33 cellular contexts compared by ENCODE assay signal in the genomic region with DNA sequence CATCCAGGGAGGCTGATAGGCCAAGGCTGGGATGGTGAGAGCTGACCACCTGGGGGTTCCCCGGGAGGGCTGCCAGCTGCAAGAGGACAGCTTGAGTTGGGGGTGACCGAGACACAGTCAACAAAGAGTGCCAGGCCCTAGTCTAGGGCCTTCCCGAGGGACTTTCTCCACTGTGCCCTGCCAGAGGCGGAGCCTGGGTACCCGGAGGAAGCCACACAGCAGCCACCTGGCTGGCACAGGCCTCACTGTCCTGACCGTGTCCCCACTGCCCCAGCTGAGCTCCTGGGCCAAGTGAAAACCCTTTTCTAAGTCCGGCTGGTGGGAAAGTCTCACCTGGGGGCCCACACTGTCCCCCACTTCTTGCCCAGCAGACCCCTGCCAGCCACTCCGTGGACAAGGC.
DNase-seq lines count a peak whose midpoint lies in the region; ATAC-seq, FAIRE-seq and TF ChIP-seq lines count a peak whose summit lies in the region.
"Had no signal": no experiment of that assay in that cellular context is flagged by ENCODE, and none has a peak within 500 bp of the region (broad histone marks: within the 10 kb centered on the region; RNA-seq: fewer than 3 reads in every experiment).

No MANE protein-coding gene starts in this region.

- in situ Hi-C loops in HepG2 (cut with HindIII; ENCODE audit: extremely low pct_ligation_motif_present, low pct_unique_long_range_greater_than_20kb): no loop called here

- H2BK15ac ChIP-seq in mesenchymal stem cell (ENCODE audit: low read depth, poor library complexity, severe bottlenecking): no peak overlapping the region

- no peak for TF ChIP-seq EP300 in HepG2 (IDR thresholded peaks at IDR 0.05; ENCODE audit: low read depth in 2 of 2, low read length in 2 of 2)
- no peak for TF ChIP-seq EP300 in HepG2 (CRISPR knock-in tag; IDR thresholded peaks at IDR 0.05; ENCODE audit: borderline replicate concordance)

- H3K18ac ChIP-seq in mesenchymal stem cell (ENCODE audit: low read depth in 1 of 2, low read length in 2 of 2): peak overlapping the region in 1 of 2 experiments; percentile 62

- H3K9me3 ChIP-seq in HepG2 (ENCODE audit: low read length) (no peaks in the 10 kb centered on the region), right lobe of liver (no peaks in the 10 kb centered on the region), OCI-LY1 (ENCODE audit: low read length) (peaks cover 17% of the 10 kb centered on the region), mesenchymal stem cell (ENCODE audit: control insufficient read depth, low read length) (peaks cover 8% of the 10 kb centered on the region)
- H3K9me3 ChIP-seq: colonic mucosa, testis had no signal

- peak overlapping the region in 1 of 2 experiments; percentile 99 for H3K14ac ChIP-seq in mesenchymal stem cell (ENCODE audit: low read length in 2 of 2)

- H4K8ac ChIP-seq in mesenchymal stem cell (ENCODE audit: low read length): no peak overlapping the region

- H2AFZ ChIP-seq in HepG2 (ENCODE audit: low read length): no peak overlapping the region
- H2AFZ ChIP-seq in OCI-LY1 (ENCODE audit: low read length): no peak overlapping the region
- no peak overlapping the region for H2AFZ ChIP-seq in mesenchymal stem cell (ENCODE audit: low read depth, low read length)
- H2AFZ ChIP-seq: parathyroid adenoma had no signal

- no peak overlapping the region for H3K4me2 ChIP-seq in HepG2 (ENCODE audit: low read depth, low read length)
- no peak overlapping the region for H3K4me2 ChIP-seq in OCI-LY1 (ENCODE audit: low read length)
- no peak overlapping the region for H3K4me2 ChIP-seq in mesenchymal stem cell (ENCODE audit: low read length, poor library complexity, severe bottlenecking)

- H3K23ac ChIP-seq in mesenchymal stem cell (ENCODE audit: low read length in 2 of 2): no peak overlapping the region

- H3F3A ChIP-seq in OCI-LY1 (ENCODE audit: insufficient read depth, low read length): no peaks in the 10 kb centered on the region

- WGBS in HepG2 (ENCODE audit: low lambda C conversion rate): 93% methylated on average over 6 of the region's 8 CpGs
- no CpG with 5 or more reads among the region's 8 CpGs for WGBS in right lobe of liver (ENCODE audit: insufficient coverage, low coverage, low lambda C conversion rate, missing lambda C conversion rate)
- 96% methylated on average over 8 of the region's 8 CpGs for WGBS in mesenchymal stem cell

- no TSS peak for BruUV-seq in HepG2 (replicated peaks; lab: Mats Ljungman, UMichigan)

- no peak for DNase-seq in HepG2 (ENCODE audit: low spot score)
- no peak for DNase-seq in right lobe of liver
- no peak for DNase-seq in mesenchymal stem cell
- DNase-seq in dorsolateral prefrontal cortex: no peak
- DNase-seq in RPMI8226: no peak
- DNase-seq: activated CD4-positive, alpha-beta T cell treated with anti-CD3 and anti-CD28 coated beads, Interleukin-2, amount 10 ng/mL, durations not matched to agents 24 days and 14 days; activated effector memory CD4-positive, alpha-beta T cell treated with anti-CD3 and anti-CD28 coated beads, Interleukin-2, amount 50 U/mL, for 16 hours; activated T-cell treated with anti-CD3 and anti-CD28 coated beads, Interleukin-2, amount 50 U/mL, for 24 hours; AML-193; CD4-positive, alpha-beta memory T cell; colonic mucosa; DMS153; effector CD8-positive, alpha-beta T cell; GOT3; HFFc6; hypothalamus; left colon; NCI-H1105 treated with DMSO at 0.1 percent for 48 hours; NCI-H2029; NCI-H2227 treated with DMSO at 0.1 percent for 48 hours; spleen; stimulated activated CD4-positive, alpha-beta T cell treated with anti-CD3 and anti-CD28 coated beads, Interleukin-2, amount 100 ng/mL, for 24 hours; stimulated activated naive CD8-positive, alpha-beta T cell treated with anti-CD3 and anti-CD28 coated beads, Interleukin-15, Interleukin-2, amounts not matched to agents 100 U/mL and 50 U/mL, for 24 hours; T-cell; testis had no signal

- H3K4ac ChIP-seq in mesenchymal stem cell (ENCODE audit: low read depth in 1 of 2, low read length in 2 of 2): no peak overlapping the region

- no peak overlapping the region for H3K9ac ChIP-seq in HepG2 (ENCODE audit: insufficient read depth, low read depth, low read length)
- H3K9ac ChIP-seq in OCI-LY1 (ENCODE audit: low read length): no peak overlapping the region; the same call in 1 of the 2 replicates
- no peak overlapping the region for H3K9ac ChIP-seq in mesenchymal stem cell (ENCODE audit: low read length)
- H3K9ac ChIP-seq: parathyroid adenoma had no signal

- no peak overlapping the region for H2BK5ac ChIP-seq in mesenchymal stem cell (ENCODE audit: low read depth, low read length, poor library complexity, severe bottlenecking)

- peaks cover 8% of the 10 kb centered on the region for H3K79me1 ChIP-seq in mesenchymal stem cell (replicated peaks; ENCODE audit: low read length, poor library complexity, severe bottlenecking)

- POLR2A ChIA-PET in HepG2 (lab: Yijun Ruan, JAX): interaction anchor here (1.6 to 8.4 kb wide), 3 partner anchors 11 to 92 kb away, joined by 3 to 227 read pairs (median 145); no protein-coding TSS in a partner anchor

- H3K9me2 ChIP-seq in OCI-LY1 (ENCODE audit: low read depth, low read length): no peaks in the 10 kb centered on the region

- no peak for TF ChIP-seq POLR2A in HepG2 (IDR thresholded peaks at IDR 0.05; ENCODE audit: insufficient read depth in 1 of 2, low read depth in 2 of 2, low read length in 2 of 2)
- TF ChIP-seq POLR2A in right lobe of liver (IDR thresholded peaks at IDR 0.05): no peak

- H2BK120ac ChIP-seq in mesenchymal stem cell (ENCODE audit: low read depth, low read length): peak overlapping the region; percentile 8

- H3K27ac ChIP-seq in HepG2 (ENCODE audit: extremely low read length, insufficient read depth, low read length): no peak overlapping the region
- H3K27ac ChIP-seq in right lobe of liver: no peak overlapping the region
- H3K27ac ChIP-seq in OCI-LY1 (ENCODE audit: low read depth, low read length, poor library complexity, severe bottlenecking): peak overlapping the region; percentile 74
- H3K27ac ChIP-seq in mesenchymal stem cell (ENCODE audit: low read length, poor library complexity, severe bottlenecking): no peak overlapping the region
- H3K27ac ChIP-seq in dorsolateral prefrontal cortex: peak overlapping the region in 20 of 59 donors; percentile 0 to 69 (median 34)
- H3K27ac ChIP-seq: colonic mucosa, epithelial cell of prostate, parathyroid adenoma, right atrium auricular region, spleen, testis had no signal

- H3K36me3 ChIP-seq in HepG2 (replicated peaks in 1 of 2; ENCODE audit: control insufficient read depth in 1 of 2, insufficient read depth in 2 of 2, low read length in 2 of 2) (no peaks in the 10 kb centered on the region), right lobe of liver (no peaks in the 10 kb centered on the region), OCI-LY1 (ENCODE audit: insufficient read depth, low read length) (peaks cover 14% of the 10 kb centered on the region; the same call in 1 of the 2 replicates), mesenchymal stem cell (ENCODE audit: control insufficient read depth in 1 of 2, insufficient read depth in 2 of 2, low read depth in 1 of 2, low read length in 2 of 2) (peaks cover 0 to 7% of the 10 kb centered on the region in 2 experiments)
- H3K36me3 ChIP-seq: colonic mucosa, right atrium auricular region had no signal

- H4K20me1 ChIP-seq in HepG2 (ENCODE audit: insufficient read depth, low read length) (no peaks in the 10 kb centered on the region), OCI-LY1 (ENCODE audit: insufficient read depth, low read length) (no peaks in the 10 kb centered on the region)

- H4K91ac ChIP-seq in mesenchymal stem cell (ENCODE audit: low read length): peak overlapping the region; percentile 25

- H3K27me3 ChIP-seq in HepG2 (ENCODE audit: control insufficient read depth in 1 of 2, insufficient read depth in 2 of 2, low read length in 2 of 2) (no peaks in the 10 kb centered on the region), right lobe of liver (no peaks in the 10 kb centered on the region), OCI-LY1 (ENCODE audit: insufficient read depth, low read length) (peaks cover 16% of the 10 kb centered on the region; the same call in 1 of the 2 replicates), mesenchymal stem cell (ENCODE audit: control insufficient read depth in 1 of 2, insufficient read depth in 1 of 2, low read length in 2 of 2) (no peaks in the 10 kb centered on the region), dorsolateral prefrontal cortex (no peaks in the 10 kb centered on the region)
- H3K27me3 ChIP-seq: colonic mucosa, right atrium auricular region, spleen, testis had no signal

- TF ChIP-seq RAD21 in HepG2 (CRISPR knock-in tag; IDR thresholded peaks at IDR 0.05): no peak

- intact Hi-C loops in HepG2 (cut with micrococcal nuclease; ENCODE audit: unreplicated experiment): no loop called here
- intact Hi-C loops in right lobe of liver (cut with DNase I): loop anchor here in 1 of 2 donors (10.0 kb wide), 1 partner anchor 116 kb away; no protein-coding TSS in a partner anchor
- intact Hi-C loops in dorsolateral prefrontal cortex (cut with DNase I): no loop called here

- peaks cover 11% of the 10 kb centered on the region for H3K79me2 ChIP-seq in HepG2 (ENCODE audit: insufficient read depth, low read length)
- H3K79me2 ChIP-seq in OCI-LY1 (ENCODE audit: insufficient read depth, low read length): no peaks in the 10 kb centered on the region

- H3K4me1 ChIP-seq in HepG2 (ENCODE audit: insufficient read depth, low read length) (peaks cover 77% of the 10 kb centered on the region), right lobe of liver (peaks cover 0 to 41% (median 14%) of the 10 kb centered on the region in 4 donors), OCI-LY1 (ENCODE audit: insufficient read depth, low read length, severe bottlenecking) (peaks cover 38% of the 10 kb centered on the region), mesenchymal stem cell (ENCODE audit: control insufficient read depth, insufficient read depth, low read depth, low read length) (peaks cover 17% of the 10 kb centered on the region)
- H3K4me1 ChIP-seq: colonic mucosa had no signal

- no peak overlapping the region for H3K4me3 ChIP-seq in HepG2 (replicated peaks in 1 of 3; ENCODE audit: insufficient read depth in 1 of 3, low read depth in 2 of 3, low read length in 3 of 3)
- H3K4me3 ChIP-seq in right lobe of liver: no peak overlapping the region
- no peak overlapping the region for H3K4me3 ChIP-seq in OCI-LY1 (ENCODE audit: low read depth, low read length, poor library complexity, severe bottlenecking)
- no peak overlapping the region for H3K4me3 ChIP-seq in mesenchymal stem cell (ENCODE audit: insufficient read depth in 1 of 2, low read depth in 1 of 2, low read length in 2 of 2)
- no peak overlapping the region for H3K4me3 ChIP-seq in dorsolateral prefrontal cortex
- H3K4me3 ChIP-seq: colonic mucosa, right atrium auricular region, spleen, testis had no signal

- FAIRE-seq in HepG2 (lab: Jason Lieb, UNC): no peak
- FAIRE-seq: astrocyte, G401.6 had no signal

- no peak for TF ChIP-seq CTCF in HepG2 (CRISPR knock-in tag; IDR thresholded peaks at IDR 0.05)
- TF ChIP-seq CTCF in right lobe of liver (IDR thresholded peaks at IDR 0.05): no peak
- TF ChIP-seq CTCF in OCI-LY1 (IDR thresholded peaks at IDR 0.05; ENCODE audit: low read length): no peak
- no peak for TF ChIP-seq CTCF in dorsolateral prefrontal cortex (IDR thresholded peaks at IDR 0.05 in 54 of 56, conservative IDR thresholded peaks at IDR 0.05 in 2 of 56; ENCODE audit: low read depth in 1 of 56, partially characterized antibody in 56 of 56)

- H2AK5ac ChIP-seq in mesenchymal stem cell (ENCODE audit: low read length, severe bottlenecking): no peak overlapping the region

- peak overlapping the region in 1 of 2 experiments; percentile 10 for H2BK12ac ChIP-seq in mesenchymal stem cell (ENCODE audit: low read length in 2 of 2)

- CTCF ChIA-PET in HepG2 (lab: Yijun Ruan, JAX; ENCODE audit: low intra/inter-chr PET ratio, low total read pairs): no interaction called here

- no peak for ATAC-seq in HepG2
- ATAC-seq in right lobe of liver: no peak
- no peak for ATAC-seq in HG02973 (IDR thresholded peaks at IDR 0.05; ENCODE audit: unreplicated experiment)
- ATAC-seq: left colon; stimulated activated naive CD8-positive, alpha-beta T cell treated with anti-CD3 and anti-CD28 coated beads, Interleukin-15, Interleukin-2, amounts not matched to agents 100 U/mL and 50 U/mL, for 24 hours; T-cell; WTC11 had no signal
